In the genomic region with DNA sequence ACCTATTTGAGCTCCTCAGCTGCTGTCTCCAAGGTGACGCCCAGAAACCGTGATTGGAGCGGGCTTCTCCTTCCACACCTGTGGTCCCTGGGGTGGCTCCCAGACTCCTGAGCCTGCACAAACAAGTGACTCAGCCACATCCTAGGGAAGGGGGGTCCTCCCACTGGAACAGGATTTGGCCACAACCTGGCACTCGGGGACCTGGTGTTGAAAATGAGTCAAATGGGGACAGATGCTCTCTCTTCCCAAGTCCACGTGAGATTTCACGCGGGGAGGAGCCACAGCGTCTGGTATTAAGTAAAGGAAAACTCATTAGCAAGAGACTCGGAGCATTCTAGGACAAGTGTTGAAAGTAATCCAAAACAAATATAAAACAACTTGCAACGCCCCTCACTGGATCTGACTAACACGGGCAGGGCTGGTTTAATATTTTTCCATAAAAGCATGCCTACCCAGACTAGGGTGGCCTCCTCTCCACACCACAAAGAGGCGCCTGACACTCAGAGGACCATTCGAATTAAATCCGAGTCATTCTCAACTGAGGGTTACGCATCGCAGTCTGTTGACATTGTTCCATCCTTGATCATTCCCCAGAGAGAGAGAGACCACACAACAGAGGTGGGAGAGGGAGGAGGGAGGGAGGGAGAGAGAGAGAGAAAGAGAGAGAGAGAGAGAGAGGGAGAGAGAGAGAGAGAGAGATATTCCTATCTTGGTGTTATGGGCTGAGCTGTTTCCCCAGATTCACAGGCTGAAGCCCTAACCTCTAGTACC, we compare ENCODE assay signal across 8 cellular contexts.
A peak's percentile ranks its signal among the peaks of the same experiment; 100 is the strongest.
DNase-seq lines count a peak whose midpoint lies in the region; ATAC-seq and TF ChIP-seq lines count a peak whose summit lies in the region.
"Had no signal": no experiment of that assay in that cellular context is flagged by ENCODE, and none has a peak within 500 bp of the region (broad histone marks: within the 10 kb centered on the region; RNA-seq: fewer than 3 reads in every experiment).

No MANE protein-coding gene starts in this region.

- in situ Hi-C loops in IMR-90 (cut with MboI; ENCODE audit: low sequenced_read_pairs), result no loop called here

- no CpG with 5 or more reads among the region's 16 CpGs for WGBS in IMR-90 (ENCODE audit: extremely low coverage in 2 of 2, insufficient read length in 1 of 2), 2 experiments
- WGBS in hepatocyte (ENCODE audit: low lambda C conversion rate, missing lambda C conversion rate), result 75% methylated on average over 16 of the region's 16 CpGs
- 45 to 54% methylated on average over 15 to 16 of the region's 16 CpGs for WGBS in tibial nerve, 2 donors

- H3K4ac ChIP-seq in IMR-90 (ENCODE audit: low read depth, low read length), result peak overlapping the region; percentile 81

- dilution Hi-C loops in IMR-90 (cut with HindIII; ENCODE audit: low sequenced_read_pairs, unreplicated experiment), result no loop called here

- H3K56ac ChIP-seq in IMR-90 (ENCODE audit: extremely low read depth, insufficient read depth, low read length), result no peak overlapping the region; the same call in 1 of the 2 replicates

- H4K8ac ChIP-seq in IMR-90 (ENCODE audit: low read depth in 2 of 2, low read length in 2 of 2), result peak overlapping the region; percentile 39 to 80

- H3K4me3 ChIP-seq in IMR-90 (ENCODE audit: insufficient read depth, low read depth, low read length) (no peak overlapping the region), adipocyte (ENCODE audit: low read length) (peak overlapping the region; percentile 18), hepatocyte (no peak overlapping the region), tibial nerve (no peak overlapping the region)

- H3K36me3 ChIP-seq in IMR-90 (ENCODE audit: control insufficient read depth, insufficient read depth, low read length), result no peaks in the 10 kb centered on the region; the same call in 1 of the 2 replicates
- H3K36me3 ChIP-seq in adipocyte (ENCODE audit: control insufficient read depth, insufficient read depth, low read length, severe bottlenecking), result peaks cover 6% of the 10 kb centered on the region
- no peaks in the 10 kb centered on the region for H3K36me3 ChIP-seq in hepatocyte (replicated peaks; ENCODE audit: insufficient read depth, low read depth)
- H3K36me3 ChIP-seq in tibial nerve, result no peaks in the 10 kb centered on the region

- H2BK5ac ChIP-seq in IMR-90 (ENCODE audit: low read depth, low read length, poor library complexity, severe bottlenecking), result peak overlapping the region; percentile 90

- DNase-seq in IMR-90 (peak; percentile 95), adipocyte (ENCODE audit: low read depth) (peak; percentile 88), hepatocyte (ENCODE audit: low spot score) (peak; percentile 34), tibial nerve (ENCODE audit: low spot score in 2 of 2) (peak; percentile 71 to 72), NCI-H1930 (lab: John Stamatoyannopoulos, UW) (no peak)
- DNase-seq: activated CD8-positive, alpha-beta memory T cell treated with anti-CD3 and anti-CD28 coated beads, Interleukin-2, amount 50 U/mL, for 4 hours had no signal

- no peaks in the 10 kb centered on the region for H3K9me3 ChIP-seq in IMR-90 (ENCODE audit: control insufficient read depth, insufficient read depth, low read length)
- H3K9me3 ChIP-seq in adipocyte (ENCODE audit: control insufficient read depth, low read length), result no peaks in the 10 kb centered on the region
- no peaks in the 10 kb centered on the region for H3K9me3 ChIP-seq in hepatocyte (ENCODE audit: low read depth)
- H3K9me3 ChIP-seq in tibial nerve, result no peaks in the 10 kb centered on the region

- POLR2A ChIA-PET in IMR-90 (lab: Charles Lee; ENCODE audit: unreplicated experiment), result no interaction called here

- H4K91ac ChIP-seq in IMR-90 (ENCODE audit: insufficient read depth, low read depth, low read length), result peak overlapping the region; percentile 70

- H3K14ac ChIP-seq in IMR-90 (replicated peaks; ENCODE audit: low read depth, low read length), result peak overlapping the region; percentile 48

- H3K4me1 ChIP-seq in IMR-90 (ENCODE audit: control insufficient read depth, insufficient read depth, low read length) (peaks cover 34% of the 10 kb centered on the region), adipocyte (ENCODE audit: control insufficient read depth, insufficient read depth, low read length) (peaks cover 44% of the 10 kb centered on the region), hepatocyte (ENCODE audit: insufficient read depth) (peaks cover 9% of the 10 kb centered on the region), tibial nerve (peaks cover 0 to 83% (median 36%) of the 10 kb centered on the region in 4 donors)

- peak; percentile 84 for ATAC-seq in IMR-90 (ENCODE audit: low read depth)
- no peak for ATAC-seq in HG02870 (IDR thresholded peaks at IDR 0.05; ENCODE audit: unreplicated experiment)
- ATAC-seq in HG03571 (IDR thresholded peaks at IDR 0.05; ENCODE audit: unreplicated experiment), result no peak

- peaks cover 25 to 86% of the 10 kb centered on the region in 2 experiments for H3K79me1 ChIP-seq in IMR-90 (ENCODE audit: low read depth in 1 of 2, low read length in 2 of 2)

- H3K23ac ChIP-seq in IMR-90 (ENCODE audit: low read depth, low read length), result peak overlapping the region; percentile 48; the same call in 1 of the 2 replicates

- TF ChIP-seq CTCF in IMR-90 (conservative IDR thresholded peaks at IDR 0.05; ENCODE audit: low read depth, low read length), result peak; percentile 45
- TF ChIP-seq CTCF in hepatocyte (IDR thresholded peaks at IDR 0.05; ENCODE audit: poor library complexity), result no peak
- peak in 3 of 5 experiments; percentile 43 to 54 (median 53) for TF ChIP-seq CTCF in tibial nerve (IDR thresholded peaks at IDR 0.05)

- intact Hi-C loops in IMR-90 (cut with micrococcal nuclease), result loop anchor here (2.0 kb wide), 2 partner anchors 17 to 73 kb away; no protein-coding TSS in a partner anchor

- H3K9ac ChIP-seq in IMR-90 (ENCODE audit: low read depth, low read length) (peak overlapping the region; percentile 30), adipocyte (ENCODE audit: low read length) (peak overlapping the region; percentile 31)

- no peaks in the 10 kb centered on the region for H3K9me2 ChIP-seq in hepatocyte (replicated peaks; ENCODE audit: insufficient read depth)

- H2BK20ac ChIP-seq in IMR-90 (ENCODE audit: low read depth, low read length), result peak overlapping the region; percentile 74

- CTCF ChIA-PET in IMR-90 (lab: Yijun Ruan, JAX), result no interaction called here

- H2AFZ ChIP-seq in IMR-90 (replicated peaks; ENCODE audit: low read length, poor library complexity), result no peak overlapping the region
- no peak overlapping the region for H2AFZ ChIP-seq in hepatocyte

- H3K27ac ChIP-seq in IMR-90 (ENCODE audit: insufficient read depth, low read length) (peak overlapping the region; percentile 35), hepatocyte (no peak overlapping the region), tibial nerve (peak overlapping the region; percentile 23 to 83 (median 64))

- peak overlapping the region; percentile 84 for H2BK120ac ChIP-seq in IMR-90 (ENCODE audit: low read depth, low read length)

- TF ChIP-seq EP300 in tibial nerve (IDR thresholded peaks at IDR 0.05), result peak; percentile 40 to 73

- H2AK9ac ChIP-seq in IMR-90 (replicated peaks; ENCODE audit: low read depth, low read length, poor library complexity), result peak overlapping the region; percentile 86

- TF ChIP-seq POLR2A in IMR-90 (IDR thresholded peaks at IDR 0.05; ENCODE audit: low read depth, low read length), result no peak
- TF ChIP-seq POLR2A in tibial nerve (IDR thresholded peaks at IDR 0.05), result no peak

- H3K9me1 ChIP-seq in IMR-90 (ENCODE audit: insufficient read depth, low read length), result peaks cover 46% of the 10 kb centered on the region

- H4K5ac ChIP-seq in IMR-90 (ENCODE audit: low read depth, low read length), result peak overlapping the region; percentile 46; the same call in 1 of the 2 replicates

- H3K18ac ChIP-seq in IMR-90 (ENCODE audit: low read depth, low read length), result peak overlapping the region; percentile 42; the same call in 1 of the 2 replicates

- peak; percentile 59 for TF ChIP-seq RAD21 in IMR-90 (IDR thresholded peaks at IDR 0.05; ENCODE audit: low read length)

- peak overlapping the region; percentile 65; the same call in 2 of the 3 replicates for H2BK15ac ChIP-seq in IMR-90 (ENCODE audit: low read depth, low read length)

- BruUV-seq in IMR-90 (replicated peaks; lab: Mats Ljungman, UMichigan), result no TSS peak

- peak overlapping the region; percentile 91 for H2AK5ac ChIP-seq in IMR-90 (ENCODE audit: low read depth, low read length)

- H3K4me2 ChIP-seq in IMR-90 (ENCODE audit: low read depth, low read length) (peak overlapping the region; percentile 13), hepatocyte (no peak overlapping the region)

- H4K20me1 ChIP-seq in IMR-90 (ENCODE audit: insufficient read depth, low read length) (peaks cover 6% of the 10 kb centered on the region; the same call in 1 of the 2 replicates), hepatocyte (ENCODE audit: insufficient read depth, poor library complexity, severe bottlenecking) (no peaks in the 10 kb centered on the region)

- no peaks in the 10 kb centered on the region for H3K27me3 ChIP-seq in IMR-90 (ENCODE audit: control insufficient read depth, insufficient read depth, low read length)
- H3K27me3 ChIP-seq in adipocyte (replicated peaks; ENCODE audit: control insufficient read depth, insufficient read depth, low read length), result no peaks in the 10 kb centered on the region
- no peaks in the 10 kb centered on the region for H3K27me3 ChIP-seq in hepatocyte
- H3K27me3 ChIP-seq in tibial nerve, result no peaks in the 10 kb centered on the region

- H3K79me2 ChIP-seq in hepatocyte, result no peaks in the 10 kb centered on the region

TF ChIP-seq in IMR-90, 13 proteins besides CTCF, POLR2A, EP300 and RAD21 (continues in another document):
- TF ChIP-seq CEBPB (IDR thresholded peaks at IDR 0.05; ENCODE audit: low read depth, low read length) (no peak), SMC3 (IDR thresholded peaks at IDR 0.05; ENCODE audit: low read depth, low read length) (peak; percentile 55), MXI1 (IDR thresholded peaks at IDR 0.05; ENCODE audit: borderline replicate concordance, low read depth, low read length) (no peak), MAZ (IDR thresholded peaks at IDR 0.05; ENCODE audit: borderline replicate concordance, low read depth, low read length) (peak; percentile 96), RFX5 (IDR thresholded peaks at IDR 0.05; ENCODE audit: low read depth, low read length) (no peak), RCOR1 (IDR thresholded peaks at IDR 0.05; ENCODE audit: insufficient replicate concordance, low read length) (peak; percentile 82), BHLHE40 (IDR thresholded peaks at IDR 0.05; ENCODE audit: low read depth, low read length) (no peak), FOS (IDR thresholded peaks at IDR 0.05; ENCODE audit: low read depth, low read length) (peak; percentile 54; the same call in 1 of the 2 replicates)
- TF ChIP-seq, protein P1, sequence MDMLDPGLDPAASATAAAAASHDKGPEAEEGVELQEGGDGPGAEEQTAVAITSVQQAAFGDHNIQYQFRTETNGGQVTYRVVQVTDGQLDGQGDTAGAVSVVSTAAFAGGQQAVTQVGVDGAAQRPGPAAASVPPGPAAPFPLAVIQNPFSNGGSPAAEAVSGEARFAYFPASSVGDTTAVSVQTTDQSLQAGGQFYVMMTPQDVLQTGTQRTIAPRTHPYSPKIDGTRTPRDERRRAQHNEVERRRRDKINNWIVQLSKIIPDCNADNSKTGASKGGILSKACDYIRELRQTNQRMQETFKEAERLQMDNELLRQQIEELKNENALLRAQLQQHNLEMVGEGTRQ (IDR thresholded peaks at IDR 0.05; ENCODE audit: low read depth, low read length), result no peak

Comparison
In these comparisons a context has a peak if more than half of its experiments do, and no peak if none do; other contexts are left out.
1. DNase-seq: peak in IMR-90 (single experiment), adipocyte (single experiment), hepatocyte (single experiment) and tibial nerve (2 of 2); none in NCI-H1930 (0 of 2).